8 cellular contexts compared by ENCODE assay signal in genomic region chr11:65743928-65744698, GRCh38. TPM values are rescaled to one million over a fixed set of nuclear protein-coding genes. Genes with fewer than 3 reads are reported as not detected.
DNase-seq lines count a peak whose midpoint lies in the region; ATAC-seq and TF ChIP-seq lines count a peak whose summit lies in the region.

No MANE protein-coding gene starts in this region.

- no peak overlapping the region for H3K27ac Mint-ChIP-seq in stimulated activated naive CD8-positive, alpha-beta T cell treated with anti-CD3 and anti-CD28 coated beads, Interleukin-15, amount 100 ng/mL, for 72 hours

- no peaks in the 10 kb centered on the region for H3K4me1 Mint-ChIP-seq in stimulated activated naive CD8-positive, alpha-beta T cell treated with anti-CD3 and anti-CD28 coated beads, Interleukin-15, amount 100 ng/mL, for 72 hours

- ATAC-seq in stimulated activated naive CD8-positive, alpha-beta T cell treated with anti-CD3 and anti-CD28 coated beads, Interleukin-15, Interleukin-2, amounts not matched to agents 100 U/mL and 50 U/mL, for 24 hours = peak; percentile 52
- ATAC-seq in stimulated activated naive CD8-positive, alpha-beta T cell treated with anti-CD3 and anti-CD28 coated beads, Interleukin-15, amount 100 ng/mL, for 72 hours = no peak
- ATAC-seq in foreskin keratinocyte (peak; percentile 19), GM19397 (IDR thresholded peaks at IDR 0.05; ENCODE audit: unreplicated experiment) (no peak)

- H3K27me3 Mint-ChIP-seq in stimulated activated naive CD8-positive, alpha-beta T cell treated with anti-CD3 and anti-CD28 coated beads, Interleukin-15, amount 100 ng/mL, for 72 hours = peaks cover 42% of the 10 kb centered on the region

- H3K27me3 ChIP-seq in foreskin keratinocyte = peaks cover 21% of the 10 kb centered on the region

- no peaks in the 10 kb centered on the region for H3K9me3 Mint-ChIP-seq in stimulated activated naive CD8-positive, alpha-beta T cell treated with anti-CD3 and anti-CD28 coated beads, Interleukin-15, amount 100 ng/mL, for 72 hours

- peak; percentile 21 for DNase-seq in stimulated activated naive CD8-positive, alpha-beta T cell treated with anti-CD3 and anti-CD28 coated beads, Interleukin-15, Interleukin-2, amounts not matched to agents 100 U/mL and 50 U/mL, for 24 hours
- no peak for DNase-seq in stimulated activated naive CD8-positive, alpha-beta T cell treated with anti-CD3 and anti-CD28 coated beads, Interleukin-15, amount 100 ng/mL, for 72 hours
- DNase-seq in OCI-M1 (lab: John Stamatoyannopoulos, UW) (peak; percentile 45), foreskin keratinocyte (no peak), GDM1 (lab: John Stamatoyannopoulos, UW) (no peak), medulla oblongata (ENCODE audit: extremely low spot score) (no peak), NCI-H2171 treated with DMSO at 0.1 percent for 48 hours (lab: John Stamatoyannopoulos, UW) (no peak)

- H3K27ac ChIP-seq in foreskin keratinocyte = no peak overlapping the region

- H3K4me3 Mint-ChIP-seq in stimulated activated naive CD8-positive, alpha-beta T cell treated with anti-CD3 and anti-CD28 coated beads, Interleukin-15, amount 100 ng/mL, for 72 hours = no peak overlapping the region

- peak; percentile 59 for TF ChIP-seq CTCF in foreskin keratinocyte (conservative IDR thresholded peaks at IDR 0.05)

- H3K4me1 ChIP-seq in foreskin keratinocyte = no peaks in the 10 kb centered on the region

RNA-seq across cellular contexts. Expression of gene RNASEH2C, which starts 23.5 kb away (rescaled TPM):
- 35.4 and 38.3 TPM in 2 replicates for total RNA-seq in foreskin keratinocyte
- 56.4 and 60.0 TPM in 2 replicates for polyA plus RNA-seq in foreskin keratinocyte

RNA-seq across cellular contexts. Expression of gene KAT5, which starts 32.1 kb away (rescaled TPM):
- total RNA-seq in foreskin keratinocyte = 47.2 and 48.0 TPM in 2 replicates
- polyA plus RNA-seq in foreskin keratinocyte = 42.5 and 47.7 TPM in 2 replicates

RNA-seq across cellular contexts. Expression of gene AP5B1, which starts 36.7 kb away (rescaled TPM):
- 10.8 and 11.8 TPM in 2 replicates for total RNA-seq in foreskin keratinocyte
- polyA plus RNA-seq in foreskin keratinocyte = 5.9 TPM in 2 replicates

RNA-seq across cellular contexts. Expression of gene OVOL1, which starts 42.8 kb away (rescaled TPM):
- total RNA-seq in foreskin keratinocyte = 0.42 and 0.65 TPM in 2 replicates
- 0.36 and 0.46 TPM in 2 replicates for polyA plus RNA-seq in foreskin keratinocyte

Comparison
In these comparisons a context has a peak if more than half of its experiments do, and no peak if none do; other contexts are left out.
1. ATAC-seq: peak in stimulated activated naive CD8-positive, alpha-beta T cell treated with anti-CD3 and anti-CD28 coated beads, Interleukin-15, Interleukin-2, amounts not matched to agents 100 U/mL and 50 U/mL, for 24 hours (single experiment) and foreskin keratinocyte (single experiment); none in stimulated activated naive CD8-positive, alpha-beta T cell treated with anti-CD3 and anti-CD28 coated beads, Interleukin-15, amount 100 ng/mL, for 72 hours (single experiment) and GM19397 (single experiment).
2. DNase-seq: peak in stimulated activated naive CD8-positive, alpha-beta T cell treated with anti-CD3 and anti-CD28 coated beads, Interleukin-15, Interleukin-2, amounts not matched to agents 100 U/mL and 50 U/mL, for 24 hours (single experiment) and OCI-M1 (single experiment); none in stimulated activated naive CD8-positive, alpha-beta T cell treated with anti-CD3 and anti-CD28 coated beads, Interleukin-15, amount 100 ng/mL, for 72 hours (0 of 2), foreskin keratinocyte (0 of 2), GDM1 (single experiment), medulla oblongata (single experiment) and NCI-H2171 treated with DMSO at 0.1 percent for 48 hours (single experiment).